1 cellular context compared by ENCODE assay signal in the genomic region with DNA sequence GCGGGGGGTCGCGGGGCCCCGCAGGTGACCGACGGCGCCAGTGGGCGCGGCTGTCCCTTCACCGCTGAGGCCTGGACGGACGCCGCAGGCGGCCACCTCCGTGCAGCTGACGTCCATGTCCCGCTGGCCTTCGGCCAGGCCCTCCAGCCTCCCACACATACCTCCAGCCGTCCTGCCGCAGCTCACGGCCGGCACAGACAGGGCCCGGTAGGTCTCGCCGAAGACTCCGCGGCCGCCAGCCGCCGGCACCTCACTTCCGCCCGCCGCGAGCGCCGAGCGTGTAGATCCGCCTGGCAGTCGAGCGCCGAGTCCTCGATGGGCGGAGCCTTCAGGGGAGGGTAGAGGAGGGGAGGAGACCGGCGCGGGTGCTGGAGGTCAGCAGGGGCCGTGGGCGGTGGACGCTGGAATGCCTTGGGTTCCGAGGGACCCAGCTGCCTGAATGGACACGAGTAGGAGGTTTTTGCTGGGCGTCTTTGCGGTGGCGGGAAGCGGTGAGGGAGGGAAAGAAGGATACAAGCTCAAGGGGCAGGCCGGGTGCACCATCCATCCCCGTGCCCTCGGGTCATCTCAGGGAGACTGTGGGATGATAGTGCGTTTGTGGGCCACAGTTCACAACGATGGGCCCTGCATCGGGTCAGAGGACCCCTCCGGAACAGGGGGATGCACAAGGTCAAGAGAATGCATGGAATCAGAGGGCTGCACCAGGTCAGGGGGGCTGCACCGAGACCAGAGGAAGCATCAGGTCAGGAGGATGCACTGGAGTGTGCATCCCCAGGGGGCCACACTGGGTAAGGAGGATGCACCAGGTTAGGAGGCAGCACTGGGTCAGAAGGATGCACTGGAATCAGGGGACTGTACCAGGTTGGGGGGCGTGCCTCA.
TF ChIP-seq lines count a peak whose summit lies in the region.

A gene with protein sequence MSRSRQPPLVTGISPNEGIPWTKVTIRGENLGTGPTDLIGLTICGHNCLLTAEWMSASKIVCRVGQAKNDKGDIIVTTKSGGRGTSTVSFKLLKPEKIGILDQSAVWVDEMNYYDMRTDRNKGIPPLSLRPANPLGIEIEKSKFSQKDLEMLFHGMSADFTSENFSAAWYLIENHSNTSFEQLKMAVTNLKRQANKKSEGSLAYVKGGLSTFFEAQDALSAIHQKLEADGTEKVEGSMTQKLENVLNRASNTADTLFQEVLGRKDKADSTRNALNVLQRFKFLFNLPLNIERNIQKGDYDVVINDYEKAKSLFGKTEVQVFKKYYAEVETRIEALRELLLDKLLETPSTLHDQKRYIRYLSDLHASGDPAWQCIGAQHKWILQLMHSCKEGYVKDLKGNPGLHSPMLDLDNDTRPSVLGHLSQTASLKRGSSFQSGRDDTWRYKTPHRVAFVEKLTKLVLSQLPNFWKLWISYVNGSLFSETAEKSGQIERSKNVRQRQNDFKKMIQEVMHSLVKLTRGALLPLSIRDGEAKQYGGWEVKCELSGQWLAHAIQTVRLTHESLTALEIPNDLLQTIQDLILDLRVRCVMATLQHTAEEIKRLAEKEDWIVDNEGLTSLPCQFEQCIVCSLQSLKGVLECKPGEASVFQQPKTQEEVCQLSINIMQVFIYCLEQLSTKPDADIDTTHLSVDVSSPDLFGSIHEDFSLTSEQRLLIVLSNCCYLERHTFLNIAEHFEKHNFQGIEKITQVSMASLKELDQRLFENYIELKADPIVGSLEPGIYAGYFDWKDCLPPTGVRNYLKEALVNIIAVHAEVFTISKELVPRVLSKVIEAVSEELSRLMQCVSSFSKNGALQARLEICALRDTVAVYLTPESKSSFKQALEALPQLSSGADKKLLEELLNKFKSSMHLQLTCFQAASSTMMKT (minus strand): TSS at position 282 of the 879 bp plus-strand sequence. CDS start 55,321 bp downstream, outside the sequence.

TF ChIP-seq in HepG2, 621 proteins besides CTCF, POLR2A, EP300 and RAD21 (continued from another document):
- TF ChIP-seq, protein P1, sequence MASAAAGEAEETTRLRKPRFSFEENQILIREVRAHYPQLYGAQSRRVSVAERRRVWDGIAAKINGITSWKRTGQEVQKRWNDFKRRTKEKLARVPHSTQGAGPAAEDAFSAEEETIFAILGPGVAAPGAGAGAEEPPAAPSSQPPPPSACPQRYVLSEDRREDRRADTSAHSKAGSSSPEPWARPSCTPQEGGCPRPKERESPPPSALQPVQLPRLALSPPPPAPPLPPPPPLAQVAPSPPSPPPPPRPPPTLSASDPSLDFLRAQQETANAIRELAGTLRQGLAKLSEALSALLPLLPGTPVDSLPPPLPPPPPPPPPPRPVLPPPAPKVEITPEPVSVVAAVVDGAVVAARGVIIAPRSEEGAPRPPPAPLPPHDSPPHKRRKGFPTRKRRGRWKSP (CRISPR knock-in tag; IDR thresholded peaks at IDR 0.05), result peak; percentile 83
- TF ChIP-seq ZNF567 (CRISPR knock-in tag; IDR thresholded peaks at IDR 0.05; ENCODE audit: borderline replicate concordance) (peak; percentile 66), MAFK (conservative IDR thresholded peaks at IDR 0.05 in 1 of 2, IDR thresholded peaks at IDR 0.05 in 1 of 2; ENCODE audit: low read length in 2 of 2) (peak; percentile 13 to 76; a peak in 2 of 4 replicates), HMG20B (CRISPR knock-in tag; conservative IDR thresholded peaks at IDR 0.05) (peak; percentile 82)
- TF ChIP-seq, protein P2, sequence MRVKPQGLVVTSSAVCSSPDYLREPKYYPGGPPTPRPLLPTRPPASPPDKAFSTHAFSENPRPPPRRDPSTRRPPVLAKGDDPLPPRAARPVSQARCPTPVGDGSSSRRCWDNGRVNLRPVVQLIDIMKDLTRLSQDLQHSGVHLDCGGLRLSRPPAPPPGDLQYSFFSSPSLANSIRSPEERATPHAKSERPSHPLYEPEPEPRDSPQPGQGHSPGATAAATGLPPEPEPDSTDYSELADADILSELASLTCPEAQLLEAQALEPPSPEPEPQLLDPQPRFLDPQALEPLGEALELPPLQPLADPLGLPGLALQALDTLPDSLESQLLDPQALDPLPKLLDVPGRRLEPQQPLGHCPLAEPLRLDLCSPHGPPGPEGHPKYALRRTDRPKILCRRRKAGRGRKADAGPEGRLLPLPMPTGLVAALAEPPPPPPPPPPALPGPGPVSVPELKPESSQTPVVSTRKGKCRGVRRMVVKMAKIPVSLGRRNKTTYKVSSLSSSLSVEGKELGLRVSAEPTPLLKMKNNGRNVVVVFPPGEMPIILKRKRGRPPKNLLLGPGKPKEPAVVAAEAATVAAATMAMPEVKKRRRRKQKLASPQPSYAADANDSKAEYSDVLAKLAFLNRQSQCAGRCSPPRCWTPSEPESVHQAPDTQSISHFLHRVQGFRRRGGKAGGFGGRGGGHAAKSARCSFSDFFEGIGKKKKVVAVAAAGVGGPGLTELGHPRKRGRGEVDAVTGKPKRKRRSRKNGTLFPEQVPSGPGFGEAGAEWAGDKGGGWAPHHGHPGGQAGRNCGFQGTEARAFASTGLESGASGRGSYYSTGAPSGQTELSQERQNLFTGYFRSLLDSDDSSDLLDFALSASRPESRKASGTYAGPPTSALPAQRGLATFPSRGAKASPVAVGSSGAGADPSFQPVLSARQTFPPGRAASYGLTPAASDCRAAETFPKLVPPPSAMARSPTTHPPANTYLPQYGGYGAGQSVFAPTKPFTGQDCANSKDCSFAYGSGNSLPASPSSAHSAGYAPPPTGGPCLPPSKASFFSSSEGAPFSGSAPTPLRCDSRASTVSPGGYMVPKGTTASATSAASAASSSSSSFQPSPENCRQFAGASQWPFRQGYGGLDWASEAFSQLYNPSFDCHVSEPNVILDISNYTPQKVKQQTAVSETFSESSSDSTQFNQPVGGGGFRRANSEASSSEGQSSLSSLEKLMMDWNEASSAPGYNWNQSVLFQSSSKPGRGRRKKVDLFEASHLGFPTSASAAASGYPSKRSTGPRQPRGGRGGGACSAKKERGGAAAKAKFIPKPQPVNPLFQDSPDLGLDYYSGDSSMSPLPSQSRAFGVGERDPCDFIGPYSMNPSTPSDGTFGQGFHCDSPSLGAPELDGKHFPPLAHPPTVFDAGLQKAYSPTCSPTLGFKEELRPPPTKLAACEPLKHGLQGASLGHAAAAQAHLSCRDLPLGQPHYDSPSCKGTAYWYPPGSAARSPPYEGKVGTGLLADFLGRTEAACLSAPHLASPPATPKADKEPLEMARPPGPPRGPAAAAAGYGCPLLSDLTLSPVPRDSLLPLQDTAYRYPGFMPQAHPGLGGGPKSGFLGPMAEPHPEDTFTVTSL (CRISPR knock-in tag; IDR thresholded peaks at IDR 0.05; ENCODE audit: borderline replicate concordance), result peak; percentile 77
- TF ChIP-seq, protein P3, sequence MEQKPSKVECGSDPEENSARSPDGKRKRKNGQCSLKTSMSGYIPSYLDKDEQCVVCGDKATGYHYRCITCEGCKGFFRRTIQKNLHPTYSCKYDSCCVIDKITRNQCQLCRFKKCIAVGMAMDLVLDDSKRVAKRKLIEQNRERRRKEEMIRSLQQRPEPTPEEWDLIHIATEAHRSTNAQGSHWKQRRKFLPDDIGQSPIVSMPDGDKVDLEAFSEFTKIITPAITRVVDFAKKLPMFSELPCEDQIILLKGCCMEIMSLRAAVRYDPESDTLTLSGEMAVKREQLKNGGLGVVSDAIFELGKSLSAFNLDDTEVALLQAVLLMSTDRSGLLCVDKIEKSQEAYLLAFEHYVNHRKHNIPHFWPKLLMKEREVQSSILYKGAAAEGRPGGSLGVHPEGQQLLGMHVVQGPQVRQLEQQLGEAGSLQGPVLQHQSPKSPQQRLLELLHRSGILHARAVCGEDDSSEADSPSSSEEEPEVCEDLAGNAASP (CRISPR knock-in tag; IDR thresholded peaks at IDR 0.05; ENCODE audit: borderline replicate concordance), result peak; percentile 90
TF ChIP-seq in HepG2: peak in this region for 412.
